ENCODE assay signal across 25 cellular contexts in genomic region chrX:66014084-66014483, GRCh38. TPM values are rescaled to one million over a fixed set of nuclear protein-coding genes. Genes with fewer than 3 reads are reported as not detected.
DNase-seq lines count a peak whose midpoint lies in the region; ATAC-seq, FAIRE-seq and TF ChIP-seq lines count a peak whose summit lies in the region.
"Had no signal": no experiment of that assay in that cellular context is flagged by ENCODE, and none has a peak within 500 bp of the region (broad histone marks: within the 10 kb centered on the region; RNA-seq: fewer than 3 reads in every experiment).

No MANE protein-coding gene starts in this region.

- TF ChIP-seq POLR2A in K562 (conservative IDR thresholded peaks at IDR 0.05) (no peak), suprapubic skin (IDR thresholded peaks at IDR 0.05) (no peak)

- H3K4me3 Mint-ChIP-seq in activated naive CD4-positive, alpha-beta T cell treated with anti-CD3 and anti-CD28 coated beads, Interleukin-2, amount 10 ng/mL, durations not matched to agents 7 days and 5 days, result no peak overlapping the region

- H3K36me3 Mint-ChIP-seq in activated naive CD4-positive, alpha-beta T cell treated with anti-CD3 and anti-CD28 coated beads, Interleukin-2, amount 10 ng/mL, durations not matched to agents 7 days and 5 days, result peaks cover 14% of the 10 kb centered on the region

- peaks cover 80% of the 10 kb centered on the region for H3K79me2 ChIP-seq in K562 (ENCODE audit: control insufficient read depth, insufficient read depth, low read length)

- intact Hi-C loops in K562 (cut with micrococcal nuclease), result no loop called here

- in situ Hi-C loops in K562 (cut with MboI), result no loop called here

- H3K36me3 ChIP-seq in K562 (ENCODE audit: control insufficient read depth, insufficient read depth, low read length) (peaks cover 32% of the 10 kb centered on the region), suprapubic skin (no peaks in the 10 kb centered on the region)
- H3K36me3 ChIP-seq: uterus had no signal

- no peaks in the 10 kb centered on the region for H3K27me3 Mint-ChIP-seq in activated naive CD4-positive, alpha-beta T cell treated with anti-CD3 and anti-CD28 coated beads, Interleukin-2, amount 10 ng/mL, durations not matched to agents 7 days and 5 days

- no peak for TF ChIP-seq RAD21 in K562 (CRISPR knock-in tag; conservative IDR thresholded peaks at IDR 0.05 in 1 of 2, IDR thresholded peaks at IDR 0.05 in 1 of 2)

- H3K27me3 ChIP-seq in K562 (ENCODE audit: control insufficient read depth in 2 of 2, insufficient read depth in 2 of 2, low read length in 2 of 2) (no peaks in the 10 kb centered on the region), suprapubic skin (no peaks in the 10 kb centered on the region)
- H3K27me3 ChIP-seq: uterus had no signal

- H2AFZ ChIP-seq in K562 (ENCODE audit: low read depth, low read length), result peak overlapping the region; percentile 39; the same call in 1 of the 2 replicates

- no peaks in the 10 kb centered on the region for H3K9me3 ChIP-seq in K562 (replicated peaks; ENCODE audit: control insufficient read depth, insufficient read depth, low read depth, low read length)
- H3K9me3 ChIP-seq in suprapubic skin, result no peaks in the 10 kb centered on the region
- H3K9me3 ChIP-seq: A549, heart left ventricle, uterus had no signal

- no peak overlapping the region for H3K4me3 ChIP-seq in K562
- H3K4me3 ChIP-seq in suprapubic skin, result no peak overlapping the region
- H3K4me3 ChIP-seq: A549, uterus had no signal

- peak overlapping the region; percentile 24 for H3K27ac Mint-ChIP-seq in activated naive CD4-positive, alpha-beta T cell treated with anti-CD3 and anti-CD28 coated beads, Interleukin-2, amount 10 ng/mL, durations not matched to agents 7 days and 5 days

- CTCF ChIA-PET in activated naive CD4-positive, alpha-beta T cell treated with anti-CD3 and anti-CD28 coated beads, Interleukin-2, amount 10 ng/mL, durations not matched to agents 7 days and 5 days (lab: Charles Lee), result no interaction called here
- CTCF ChIA-PET in K562 (lab: Yijun Ruan, JAX; ENCODE audit: low intra/inter-chr PET ratio), result no interaction called here

- TF ChIP-seq EP300 in K562 (IDR thresholded peaks at IDR 0.05; ENCODE audit: low read length), result no peak
- TF ChIP-seq EP300 in suprapubic skin (IDR thresholded peaks at IDR 0.05), result no peak

- peaks cover 13 to 68% of the 10 kb centered on the region in 2 experiments for H3K4me1 ChIP-seq in K562 (replicated peaks in 1 of 2; ENCODE audit: control insufficient read depth in 2 of 2, insufficient read depth in 2 of 2, low read length in 2 of 2)
- no peaks in the 10 kb centered on the region for H3K4me1 ChIP-seq in suprapubic skin
- H3K4me1 ChIP-seq: A549, uterus had no signal

- peak overlapping the region; percentile 96 for H3K27ac ChIP-seq in K562 (ENCODE audit: extremely low read depth, low read depth, low read length)
- H3K27ac ChIP-seq in suprapubic skin, result peak overlapping the region; percentile 48
- H3K27ac ChIP-seq: A549, C4-2B, uterus had no signal

- POLR2A ChIA-PET in K562 (lab: Yijun Ruan, JAX), result interaction anchor here (1.3 to 8.6 kb wide), 2 partner anchors 8 to 15 kb away, joined by 6 to 49 read pairs; no protein-coding TSS in a partner anchor

- TF ChIP-seq CTCF in K562 (IDR thresholded peaks at IDR 0.05 in 2 of 3, conservative IDR thresholded peaks at IDR 0.05 in 1 of 3; ENCODE audit: insufficient read depth in 2 of 3, low read depth in 1 of 3, low read length in 3 of 3), result no peak
- TF ChIP-seq CTCF in suprapubic skin (IDR thresholded peaks at IDR 0.05), result no peak

- peaks cover 83% of the 10 kb centered on the region for H3K4me1 Mint-ChIP-seq in activated naive CD4-positive, alpha-beta T cell treated with anti-CD3 and anti-CD28 coated beads, Interleukin-2, amount 10 ng/mL, durations not matched to agents 7 days and 5 days

- H3K4me2 ChIP-seq in K562 (ENCODE audit: insufficient read depth, low read length), result peak overlapping the region; percentile 94; the same call in 1 of the 2 replicates
- H3K4me2 ChIP-seq: A549 had no signal

- ATAC-seq in K562, result no peak
- ATAC-seq: A549, heart left ventricle, left lobe of liver had no signal

- DNase-seq in activated naive CD4-positive, alpha-beta T cell treated with anti-CD3 and anti-CD28 coated beads, Interleukin-2, amount 10 ng/mL, durations not matched to agents 7 days and 5 days, result no peak
- DNase-seq in activated naive CD4-positive, alpha-beta T cell (lab: John Stamatoyannopoulos, UW), result no peak
- DNase-seq in MV-4-11 (lab: John Stamatoyannopoulos, UW), result peak; percentile 28
- no peak for DNase-seq in K562 (ENCODE audit: extremely low read depth in 1 of 4, low spot score in 3 of 4)
- no peak for DNase-seq in suprapubic skin (ENCODE audit: low spot score in 2 of 2)
- no peak for DNase-seq in NCI-H2107 treated with DMSO at 0.1 percent for 48 hours (lab: John Stamatoyannopoulos, UW; ENCODE audit: unreplicated experiment)
- no peak for DNase-seq in GM19239 (ENCODE audit: insufficient read length, low spot score)
- DNase-seq in HCEC 1CT, result no peak
- DNase-seq: cortex of kidney; GOT3; heart left ventricle; NCI-H1092; NCI-H2081 treated with DMSO at 0.1 percent for 48 hours; occipital lobe; stimulated activated CD8-positive, alpha-beta memory T cell treated with anti-CD3 and anti-CD28 coated beads, Interleukin-4, amount 100 ng/mL, for 48 hours; uterus had no signal

- no peaks in the 10 kb centered on the region for H3K9me1 ChIP-seq in K562 (ENCODE audit: control insufficient read depth, insufficient read depth, low read length)

- 20% methylated on average over 2 of the region's 2 CpGs for WGBS in K562 (ENCODE audit: insufficient coverage, low coverage, missing lambda C conversion rate)
- WGBS in suprapubic skin, result 45% methylated on average over 2 of the region's 2 CpGs

- no peak for FAIRE-seq in K562 (lab: Jason Lieb, UNC)
- no peak for FAIRE-seq in GM19239 (lab: Jason Lieb, UNC)
- FAIRE-seq: A549, bronchial epithelial cell, TTC549 had no signal

- BruUV-seq in K562 (replicated peaks; lab: Mats Ljungman, UMichigan), result no TSS peak

- H4K20me1 ChIP-seq in K562 (replicated peaks; ENCODE audit: control insufficient read depth, insufficient read depth, low read length), result no peaks in the 10 kb centered on the region

- H3K9ac ChIP-seq in K562 (ENCODE audit: insufficient read depth in 1 of 2, low read depth in 2 of 2, low read length in 2 of 2), result peak overlapping the region in 1 of 2 experiments; percentile 88; a peak in 2 of 4 replicates

- H3K9me3 Mint-ChIP-seq in activated naive CD4-positive, alpha-beta T cell treated with anti-CD3 and anti-CD28 coated beads, Interleukin-2, amount 10 ng/mL, durations not matched to agents 7 days and 5 days, result peaks cover 4% of the 10 kb centered on the region
- H3K9me3 Mint-ChIP-seq: activated T-helper 2 cell treated with anti-CD3 and anti-CD28 coated beads, Interferon-gamma antibody, Interleukin-2, Interleukin-4, amounts not matched to agents 10 μg/mL and 5 μg/mL and 100 μg/mL, durations not matched to agents 14 hours and 24 hours and 36 hours had no signal

RNA-seq across cellular contexts. Expression of gene VSIG4, which starts 25.8 kb away (rescaled TPM):
- not detected in 2 replicates for total RNA-seq in K562 (2011; cell fraction: chromatin; rRNA removed; ENCODE audit: low replicate concordance)
- 0.17 TPM in 1 of 2 replicates, not detected in the other for total RNA-seq in K562 (2011; cell fraction: nucleolus; rRNA removed)
- 0.37 TPM in 1 of 2 replicates, not detected in the other for total RNA-seq in K562 (2011; cell fraction: nucleoplasm; rRNA removed)
- not detected in 2 replicates for total RNA-seq in K562 (2014; rRNA removed)
- total RNA-seq in K562 (2014; rRNA removed; fragmentation: Illumina TruSeq; extraction: Trizol), result 0.22 and 0.29 TPM in 2 replicates
- total RNA-seq in K562 (2015; rRNA removed; fragmentation: Illumina TruSeq; extraction: Trizol), result 0.23 and 0.33 TPM in 2 replicates
- total RNA-seq in K562 (2021), result 0.47 and 0.49 TPM in 2 replicates
- polyA plus RNA-seq in K562 (2011; rRNA removed), result 0.22 and 0.58 TPM in 2 replicates
- 0.52 and 1.0 TPM in 2 replicates for polyA plus RNA-seq in K562 (2011; cell fraction: cytosol; rRNA removed)
- 0.48 and 1.2 TPM in 2 replicates for polyA plus RNA-seq in K562 (2011; cell fraction: nucleus; rRNA removed)
- 0.21 and 1.1 TPM in 2 replicates for polyA plus RNA-seq in K562 (2012)
- polyA plus RNA-seq in K562 (2014; fragmentation: Illumina TruSeq; extraction: Trizol), result 0.43 and 0.46 TPM in 2 replicates
- polyA plus RNA-seq in K562 (2014; fragmentation: Nextera tagmentation; extraction: Ambion mirVana), result 1 to 10 TPM in 1 of 2 experiments, under 1 TPM in 1; 0.91 to 1.6 TPM
- polyA plus RNA-seq in K562 (2014; rRNA removed), result 0.12 and 0.61 TPM in 2 replicates
- polyA minus RNA-seq in K562 (2011; rRNA and poly(A)+ RNA removed), result 0.35 and 0.42 TPM in 2 replicates
- not detected in 2 replicates for polyA minus RNA-seq in K562 (2011; cell fraction: cytosol; rRNA and poly(A)+ RNA removed)
- polyA minus RNA-seq in K562 (2011; cell fraction: nucleus; rRNA and poly(A)+ RNA removed), result 0.22 TPM in 1 of 2 replicates, not detected in the other
- total RNA-seq in suprapubic skin, result 10 to 100 TPM in 3 of 4 donors, 1 to 10 TPM in 1; 8.7 to 20.4 (median 14.7) TPM
- total RNA-seq: activated T-helper 2 cell treated with anti-CD3 and anti-CD28 coated beads, Interferon-gamma antibody, Interleukin-2, Interleukin-4, amounts not matched to agents 10 μg/mL and 5 μg/mL and 100 μg/mL, durations not matched to agents 14 hours and 24 hours and 36 hours; bronchial epithelial cell; G401; NCI-H460; renal cortical epithelial cell had no signal
- polyA plus RNA-seq: A549 had no signal

Comparison
In these comparisons a context has a peak if more than half of its experiments do, and no peak if none do; other contexts are left out.
1. RNA of gene VSIG4, which starts 25.8 kb away (total RNA-seq): 8.7 to 20.4 TPM in suprapubic skin; 0.17 to 0.49 TPM in K562; every median in the first group is over 4 times any median in the second.